Comparison of ENCODE assay signal across 1 cellular context in the genomic region with DNA sequence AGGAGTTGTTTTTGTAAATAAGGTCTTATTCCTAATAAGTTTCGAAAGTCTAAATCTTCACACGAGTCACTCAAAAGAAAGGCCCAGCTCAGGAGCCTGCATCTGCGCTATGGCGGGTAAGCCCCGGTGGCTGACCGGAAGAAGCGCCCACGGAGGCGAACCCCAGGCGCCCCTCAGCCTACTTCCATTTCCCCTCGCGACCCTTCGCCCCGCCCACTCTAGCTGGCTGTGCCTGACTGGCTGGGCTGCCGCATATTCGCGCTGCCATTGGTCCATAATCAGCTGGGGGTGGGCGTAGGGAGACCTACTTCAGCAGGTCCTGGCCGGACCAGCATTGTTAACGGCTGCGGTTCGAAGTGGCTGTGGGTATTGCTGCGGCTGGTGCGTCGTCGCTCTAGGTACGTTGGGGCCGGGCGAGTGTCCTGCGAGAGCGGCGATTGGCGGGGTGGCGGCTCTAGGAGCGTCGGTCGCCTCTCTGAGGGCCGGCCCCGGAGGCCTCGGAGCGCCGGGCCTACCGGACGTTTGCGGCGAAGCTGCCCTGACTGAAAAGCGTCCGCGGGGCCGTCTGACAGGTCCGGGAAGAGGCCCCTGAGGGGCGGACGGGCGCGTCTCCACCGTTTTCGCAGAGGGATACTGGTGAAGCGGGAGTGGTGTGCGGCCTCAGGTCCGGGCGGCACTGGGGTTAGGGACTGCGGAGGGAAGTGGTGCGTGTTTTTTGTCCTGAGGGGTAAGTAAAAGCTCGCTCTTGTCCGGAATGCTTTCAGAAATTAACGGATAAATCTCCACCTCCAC.
TF ChIP-seq lines count a peak whose summit lies in the region.

A gene with protein sequence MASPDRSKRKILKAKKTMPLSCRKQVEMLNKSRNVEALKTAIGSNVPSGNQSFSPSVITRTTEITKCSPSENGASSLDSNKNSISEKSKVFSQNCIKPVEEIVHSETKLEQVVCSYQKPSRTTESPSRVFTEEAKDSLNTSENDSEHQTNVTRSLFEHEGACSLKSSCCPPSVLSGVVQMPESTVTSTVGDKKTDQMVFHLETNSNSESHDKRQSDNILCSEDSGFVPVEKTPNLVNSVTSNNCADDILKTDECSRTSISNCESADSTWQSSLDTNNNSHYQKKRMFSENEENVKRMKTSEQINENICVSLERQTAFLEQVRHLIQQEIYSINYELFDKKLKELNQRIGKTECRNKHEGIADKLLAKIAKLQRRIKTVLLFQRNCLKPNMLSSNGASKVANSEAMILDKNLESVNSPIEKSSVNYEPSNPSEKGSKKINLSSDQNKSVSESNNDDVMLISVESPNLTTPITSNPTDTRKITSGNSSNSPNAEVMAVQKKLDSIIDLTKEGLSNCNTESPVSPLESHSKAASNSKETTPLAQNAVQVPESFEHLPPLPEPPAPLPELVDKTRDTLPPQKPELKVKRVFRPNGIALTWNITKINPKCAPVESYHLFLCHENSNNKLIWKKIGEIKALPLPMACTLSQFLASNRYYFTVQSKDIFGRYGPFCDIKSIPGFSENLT (plus strand): TSS at position 337 of the 792 bp plus-strand sequence. CDS start 44,560 bp downstream, outside the sequence.

TF ChIP-seq in K562, 482 proteins besides CTCF, POLR2A, EP300 and RAD21 (continued from another document and continues in another):
- TF ChIP-seq, protein P1, sequence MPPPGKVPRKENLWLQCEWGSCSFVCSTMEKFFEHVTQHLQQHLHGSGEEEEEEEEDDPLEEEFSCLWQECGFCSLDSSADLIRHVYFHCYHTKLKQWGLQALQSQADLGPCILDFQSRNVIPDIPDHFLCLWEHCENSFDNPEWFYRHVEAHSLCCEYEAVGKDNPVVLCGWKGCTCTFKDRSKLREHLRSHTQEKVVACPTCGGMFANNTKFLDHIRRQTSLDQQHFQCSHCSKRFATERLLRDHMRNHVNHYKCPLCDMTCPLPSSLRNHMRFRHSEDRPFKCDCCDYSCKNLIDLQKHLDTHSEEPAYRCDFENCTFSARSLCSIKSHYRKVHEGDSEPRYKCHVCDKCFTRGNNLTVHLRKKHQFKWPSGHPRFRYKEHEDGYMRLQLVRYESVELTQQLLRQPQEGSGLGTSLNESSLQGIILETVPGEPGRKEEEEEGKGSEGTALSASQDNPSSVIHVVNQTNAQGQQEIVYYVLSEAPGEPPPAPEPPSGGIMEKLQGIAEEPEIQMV (tag; conservative IDR thresholded peaks at IDR 0.05; ENCODE audit: low read depth), result peak; percentile 66; the same call in 1 of the 2 replicates
- TF ChIP-seq ARID2 (IDR thresholded peaks at IDR 0.05), result no peak
- TF ChIP-seq NFXL1 (CRISPR knock-in tag; IDR thresholded peaks at IDR 0.05), result no peak
- TF ChIP-seq, protein P2, sequence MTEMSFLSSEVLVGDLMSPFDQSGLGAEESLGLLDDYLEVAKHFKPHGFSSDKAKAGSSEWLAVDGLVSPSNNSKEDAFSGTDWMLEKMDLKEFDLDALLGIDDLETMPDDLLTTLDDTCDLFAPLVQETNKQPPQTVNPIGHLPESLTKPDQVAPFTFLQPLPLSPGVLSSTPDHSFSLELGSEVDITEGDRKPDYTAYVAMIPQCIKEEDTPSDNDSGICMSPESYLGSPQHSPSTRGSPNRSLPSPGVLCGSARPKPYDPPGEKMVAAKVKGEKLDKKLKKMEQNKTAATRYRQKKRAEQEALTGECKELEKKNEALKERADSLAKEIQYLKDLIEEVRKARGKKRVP (CRISPR knock-in tag; IDR thresholded peaks at IDR 0.05), result no peak
- peak; percentile 98 to 99 for TF ChIP-seq TRIM24 (IDR thresholded peaks at IDR 0.05)
- TF ChIP-seq PYGO2 (tag; IDR thresholded peaks at IDR 0.05), result no peak
- no peak for TF ChIP-seq NCOA4 (IDR thresholded peaks at IDR 0.05; ENCODE audit: partially characterized antibody)
- TF ChIP-seq ZNF561 (CRISPR knock-in tag; conservative IDR thresholded peaks at IDR 0.05), result no peak
- TF ChIP-seq ZKSCAN1 (IDR thresholded peaks at IDR 0.05; ENCODE audit: low read depth, low read length), result peak; percentile 54; the same call in 1 of the 2 replicates
- TF ChIP-seq ELF4 (CRISPR knock-in tag; IDR thresholded peaks at IDR 0.05), result no peak
- TF ChIP-seq, protein P3, sequence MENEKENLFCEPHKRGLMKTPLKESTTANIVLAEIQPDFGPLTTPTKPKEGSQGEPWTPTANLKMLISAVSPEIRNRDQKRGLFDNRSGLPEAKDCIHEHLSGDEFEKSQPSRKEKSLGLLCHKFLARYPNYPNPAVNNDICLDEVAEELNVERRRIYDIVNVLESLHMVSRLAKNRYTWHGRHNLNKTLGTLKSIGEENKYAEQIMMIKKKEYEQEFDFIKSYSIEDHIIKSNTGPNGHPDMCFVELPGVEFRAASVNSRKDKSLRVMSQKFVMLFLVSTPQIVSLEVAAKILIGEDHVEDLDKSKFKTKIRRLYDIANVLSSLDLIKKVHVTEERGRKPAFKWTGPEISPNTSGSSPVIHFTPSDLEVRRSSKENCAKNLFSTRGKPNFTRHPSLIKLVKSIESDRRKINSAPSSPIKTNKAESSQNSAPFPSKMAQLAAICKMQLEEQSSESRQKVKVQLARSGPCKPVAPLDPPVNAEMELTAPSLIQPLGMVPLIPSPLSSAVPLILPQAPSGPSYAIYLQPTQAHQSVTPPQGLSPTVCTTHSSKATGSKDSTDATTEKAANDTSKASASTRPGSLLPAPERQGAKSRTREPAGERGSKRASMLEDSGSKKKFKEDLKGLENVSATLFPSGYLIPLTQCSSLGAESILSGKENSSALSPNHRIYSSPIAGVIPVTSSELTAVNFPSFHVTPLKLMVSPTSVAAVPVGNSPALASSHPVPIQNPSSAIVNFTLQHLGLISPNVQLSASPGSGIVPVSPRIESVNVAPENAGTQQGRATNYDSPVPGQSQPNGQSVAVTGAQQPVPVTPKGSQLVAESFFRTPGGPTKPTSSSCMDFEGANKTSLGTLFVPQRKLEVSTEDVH (IDR thresholded peaks at IDR 0.05; ENCODE audit: low read depth, partially characterized antibody), result no peak
- TF ChIP-seq HNRNPH1 (optimal IDR thresholded peaks at IDR 0.05; ENCODE audit: low read depth, low read length), result no peak
- no peak for TF ChIP-seq CHCHD3 (CRISPR knock-in tag; IDR thresholded peaks at IDR 0.05)
- TF ChIP-seq, protein P4, sequence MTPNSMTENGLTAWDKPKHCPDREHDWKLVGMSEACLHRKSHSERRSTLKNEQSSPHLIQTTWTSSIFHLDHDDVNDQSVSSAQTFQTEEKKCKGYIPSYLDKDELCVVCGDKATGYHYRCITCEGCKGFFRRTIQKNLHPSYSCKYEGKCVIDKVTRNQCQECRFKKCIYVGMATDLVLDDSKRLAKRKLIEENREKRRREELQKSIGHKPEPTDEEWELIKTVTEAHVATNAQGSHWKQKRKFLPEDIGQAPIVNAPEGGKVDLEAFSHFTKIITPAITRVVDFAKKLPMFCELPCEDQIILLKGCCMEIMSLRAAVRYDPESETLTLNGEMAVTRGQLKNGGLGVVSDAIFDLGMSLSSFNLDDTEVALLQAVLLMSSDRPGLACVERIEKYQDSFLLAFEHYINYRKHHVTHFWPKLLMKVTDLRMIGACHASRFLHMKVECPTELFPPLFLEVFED (CRISPR knock-in tag; conservative IDR thresholded peaks at IDR 0.05), result no peak
- TF ChIP-seq, protein P5, sequence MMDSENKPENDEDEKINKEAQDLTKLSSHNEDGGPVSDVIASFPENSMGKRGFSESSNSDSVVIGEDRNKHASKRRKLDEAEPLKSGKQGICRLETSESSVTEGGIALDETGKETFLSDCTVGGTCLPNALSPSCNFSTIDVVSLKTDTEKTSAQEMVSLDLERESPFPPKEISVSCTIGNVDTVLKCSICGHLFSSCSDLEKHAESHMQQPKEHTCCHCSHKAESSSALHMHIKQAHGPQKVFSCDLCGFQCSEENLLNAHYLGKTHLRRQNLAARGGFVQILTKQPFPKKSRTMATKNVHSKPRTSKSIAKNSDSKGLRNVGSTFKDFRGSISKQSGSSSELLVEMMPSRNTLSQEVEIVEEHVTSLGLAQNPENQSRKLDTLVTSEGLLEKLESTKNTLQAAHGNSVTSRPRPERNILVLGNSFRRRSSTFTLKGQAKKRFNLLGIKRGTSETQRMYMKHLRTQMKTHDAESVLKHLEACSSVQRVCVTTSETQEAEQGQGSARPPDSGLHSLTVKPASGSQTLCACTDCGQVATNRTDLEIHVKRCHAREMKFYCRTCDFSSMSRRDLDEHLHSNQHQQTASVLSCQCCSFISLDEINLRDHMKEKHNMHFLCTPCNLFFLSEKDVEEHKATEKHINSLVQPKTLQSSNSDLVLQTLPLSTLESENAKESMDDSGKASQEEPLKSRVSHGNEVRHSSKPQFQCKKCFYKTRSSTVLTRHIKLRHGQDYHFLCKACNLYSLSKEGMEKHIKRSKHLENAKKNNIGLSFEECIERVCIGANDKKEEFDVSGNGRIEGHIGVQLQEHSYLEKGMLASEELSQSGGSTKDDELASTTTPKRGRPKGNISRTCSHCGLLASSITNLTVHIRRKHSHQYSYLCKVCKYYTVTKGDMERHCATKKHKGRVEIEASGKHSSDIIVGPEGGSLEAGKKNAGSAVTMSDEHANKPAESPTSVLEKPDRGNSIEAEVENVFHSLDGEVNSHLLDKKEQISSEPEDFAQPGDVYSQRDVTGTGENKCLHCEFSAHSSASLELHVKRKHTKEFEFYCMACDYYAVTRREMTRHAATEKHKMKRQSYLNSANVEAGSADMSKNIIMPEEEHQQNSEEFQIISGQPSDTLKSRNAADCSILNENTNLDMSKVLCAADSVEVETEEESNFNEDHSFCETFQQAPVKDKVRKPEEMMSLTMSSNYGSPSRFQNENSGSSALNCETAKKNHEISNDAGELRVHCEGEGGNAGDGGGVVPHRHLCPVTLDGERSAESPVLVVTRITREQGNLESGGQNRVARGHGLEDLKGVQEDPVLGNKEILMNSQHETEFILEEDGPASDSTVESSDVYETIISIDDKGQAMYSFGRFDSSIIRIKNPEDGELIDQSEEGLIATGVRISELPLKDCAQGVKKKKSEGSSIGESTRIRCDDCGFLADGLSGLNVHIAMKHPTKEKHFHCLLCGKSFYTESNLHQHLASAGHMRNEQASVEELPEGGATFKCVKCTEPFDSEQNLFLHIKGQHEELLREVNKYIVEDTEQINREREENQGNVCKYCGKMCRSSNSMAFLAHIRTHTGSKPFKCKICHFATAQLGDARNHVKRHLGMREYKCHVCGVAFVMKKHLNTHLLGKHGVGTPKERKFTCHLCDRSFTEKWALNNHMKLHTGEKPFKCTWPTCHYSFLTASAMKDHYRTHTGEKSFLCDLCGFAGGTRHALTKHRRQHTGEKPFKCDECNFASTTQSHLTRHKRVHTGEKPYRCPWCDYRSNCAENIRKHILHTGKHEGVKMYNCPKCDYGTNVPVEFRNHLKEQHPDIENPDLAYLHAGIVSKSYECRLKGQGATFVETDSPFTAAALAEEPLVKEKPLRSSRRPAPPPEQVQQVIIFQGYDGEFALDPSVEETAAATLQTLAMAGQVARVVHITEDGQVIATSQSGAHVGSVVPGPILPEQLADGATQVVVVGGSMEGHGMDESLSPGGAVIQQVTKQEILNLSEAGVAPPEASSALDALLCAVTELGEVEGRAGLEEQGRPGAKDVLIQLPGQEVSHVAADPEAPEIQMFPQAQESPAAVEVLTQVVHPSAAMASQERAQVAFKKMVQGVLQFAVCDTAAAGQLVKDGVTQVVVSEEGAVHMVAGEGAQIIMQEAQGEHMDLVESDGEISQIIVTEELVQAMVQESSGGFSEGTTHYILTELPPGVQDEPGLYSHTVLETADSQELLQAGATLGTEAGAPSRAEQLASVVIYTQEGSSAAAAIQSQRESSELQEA (IDR thresholded peaks at IDR 0.05; ENCODE audit: low read depth), result no peak
- TF ChIP-seq FOS (IDR thresholded peaks at IDR 0.05; ENCODE audit: extremely low read depth, insufficient read length), result peak; percentile 89
- no peak for TF ChIP-seq SMC3 (conservative IDR thresholded peaks at IDR 0.05; ENCODE audit: insufficient read depth, low read depth, low read length)
- TF ChIP-seq, protein P6, sequence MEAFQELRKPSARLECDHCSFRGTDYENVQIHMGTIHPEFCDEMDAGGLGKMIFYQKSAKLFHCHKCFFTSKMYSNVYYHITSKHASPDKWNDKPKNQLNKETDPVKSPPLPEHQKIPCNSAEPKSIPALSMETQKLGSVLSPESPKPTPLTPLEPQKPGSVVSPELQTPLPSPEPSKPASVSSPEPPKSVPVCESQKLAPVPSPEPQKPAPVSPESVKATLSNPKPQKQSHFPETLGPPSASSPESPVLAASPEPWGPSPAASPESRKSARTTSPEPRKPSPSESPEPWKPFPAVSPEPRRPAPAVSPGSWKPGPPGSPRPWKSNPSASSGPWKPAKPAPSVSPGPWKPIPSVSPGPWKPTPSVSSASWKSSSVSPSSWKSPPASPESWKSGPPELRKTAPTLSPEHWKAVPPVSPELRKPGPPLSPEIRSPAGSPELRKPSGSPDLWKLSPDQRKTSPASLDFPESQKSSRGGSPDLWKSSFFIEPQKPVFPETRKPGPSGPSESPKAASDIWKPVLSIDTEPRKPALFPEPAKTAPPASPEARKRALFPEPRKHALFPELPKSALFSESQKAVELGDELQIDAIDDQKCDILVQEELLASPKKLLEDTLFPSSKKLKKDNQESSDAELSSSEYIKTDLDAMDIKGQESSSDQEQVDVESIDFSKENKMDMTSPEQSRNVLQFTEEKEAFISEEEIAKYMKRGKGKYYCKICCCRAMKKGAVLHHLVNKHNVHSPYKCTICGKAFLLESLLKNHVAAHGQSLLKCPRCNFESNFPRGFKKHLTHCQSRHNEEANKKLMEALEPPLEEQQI (IDR thresholded peaks at IDR 0.05), result peak; percentile 99
- TF ChIP-seq, protein P7, sequence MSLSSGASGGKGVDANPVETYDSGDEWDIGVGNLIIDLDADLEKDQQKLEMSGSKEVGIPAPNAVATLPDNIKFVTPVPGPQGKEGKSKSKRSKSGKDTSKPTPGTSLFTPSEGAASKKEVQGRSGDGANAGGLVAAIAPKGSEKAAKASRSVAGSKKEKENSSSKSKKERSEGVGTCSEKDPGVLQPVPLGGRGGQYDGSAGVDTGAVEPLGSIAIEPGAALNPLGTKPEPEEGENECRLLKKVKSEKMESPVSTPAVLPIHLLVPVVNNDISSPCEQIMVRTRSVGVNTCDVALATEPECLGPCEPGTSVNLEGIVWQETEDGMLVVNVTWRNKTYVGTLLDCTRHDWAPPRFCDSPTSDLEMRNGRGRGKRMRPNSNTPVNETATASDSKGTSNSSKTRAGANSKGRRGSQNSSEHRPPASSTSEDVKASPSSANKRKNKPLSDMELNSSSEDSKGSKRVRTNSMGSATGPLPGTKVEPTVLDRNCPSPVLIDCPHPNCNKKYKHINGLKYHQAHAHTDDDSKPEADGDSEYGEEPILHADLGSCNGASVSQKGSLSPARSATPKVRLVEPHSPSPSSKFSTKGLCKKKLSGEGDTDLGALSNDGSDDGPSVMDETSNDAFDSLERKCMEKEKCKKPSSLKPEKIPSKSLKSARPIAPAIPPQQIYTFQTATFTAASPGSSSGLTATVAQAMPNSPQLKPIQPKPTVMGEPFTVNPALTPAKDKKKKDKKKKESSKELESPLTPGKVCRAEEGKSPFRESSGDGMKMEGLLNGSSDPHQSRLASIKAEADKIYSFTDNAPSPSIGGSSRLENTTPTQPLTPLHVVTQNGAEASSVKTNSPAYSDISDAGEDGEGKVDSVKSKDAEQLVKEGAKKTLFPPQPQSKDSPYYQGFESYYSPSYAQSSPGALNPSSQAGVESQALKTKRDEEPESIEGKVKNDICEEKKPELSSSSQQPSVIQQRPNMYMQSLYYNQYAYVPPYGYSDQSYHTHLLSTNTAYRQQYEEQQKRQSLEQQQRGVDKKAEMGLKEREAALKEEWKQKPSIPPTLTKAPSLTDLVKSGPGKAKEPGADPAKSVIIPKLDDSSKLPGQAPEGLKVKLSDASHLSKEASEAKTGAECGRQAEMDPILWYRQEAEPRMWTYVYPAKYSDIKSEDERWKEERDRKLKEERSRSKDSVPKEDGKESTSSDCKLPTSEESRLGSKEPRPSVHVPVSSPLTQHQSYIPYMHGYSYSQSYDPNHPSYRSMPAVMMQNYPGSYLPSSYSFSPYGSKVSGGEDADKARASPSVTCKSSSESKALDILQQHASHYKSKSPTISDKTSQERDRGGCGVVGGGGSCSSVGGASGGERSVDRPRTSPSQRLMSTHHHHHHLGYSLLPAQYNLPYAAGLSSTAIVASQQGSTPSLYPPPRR (CRISPR knock-in tag; IDR thresholded peaks at IDR 0.05; ENCODE audit: borderline replicate concordance), result no peak
- TF ChIP-seq ARID1B (IDR thresholded peaks at IDR 0.05), result no peak
- no peak for TF ChIP-seq TCFL5 (CRISPR knock-in tag; conservative IDR thresholded peaks at IDR 0.05)
- no peak for TF ChIP-seq LARP7 (IDR thresholded peaks at IDR 0.05)
- no peak for TF ChIP-seq SRSF1 (IDR thresholded peaks at IDR 0.05; ENCODE audit: low read depth, low read length)
- peak; percentile 84; the same call in 1 of the 2 replicates for TF ChIP-seq PHF8 (IDR thresholded peaks at IDR 0.05; ENCODE audit: borderline replicate concordance, low read length)
